Comparison of ENCODE assay signal across 8 cellular contexts in genomic region chr10:26860026-26860541, GRCh38. TPM values are rescaled to one million over a fixed set of nuclear protein-coding genes. Genes with fewer than 3 reads are reported as not detected.
DNase-seq lines count a peak whose midpoint lies in the region; ATAC-seq and TF ChIP-seq lines count a peak whose summit lies in the region.

No MANE protein-coding gene starts in this region.

- TF ChIP-seq CTCF in gastroesophageal sphincter (IDR thresholded peaks at IDR 0.05) (no peak), suprapubic skin (IDR thresholded peaks at IDR 0.05) (no peak)

- 0% methylated on average over 4 to 10 of the region's 36 CpGs for WGBS in gastroesophageal sphincter (ENCODE audit: low coverage in 1 of 2), 2 donors
- 2% methylated on average over 19 of the region's 36 CpGs for WGBS in suprapubic skin

- DNase-seq in activated CD8-positive, alpha-beta memory T cell treated with anti-CD3 and anti-CD28 coated beads for 1 hour (ENCODE audit: extremely low read depth in 1 of 2, low read depth in 1 of 2): peak; percentile 18 to 34
- no peak for DNase-seq in activated CD8-positive, alpha-beta memory T cell treated with anti-CD3 and anti-CD28 coated beads for 24 hours
- DNase-seq in RKO (ENCODE audit: low spot score) (peak; percentile 92), occipital lobe (lab: John Stamatoyannopoulos, UW) (peak; percentile 34), suprapubic skin (ENCODE audit: low spot score in 2 of 2) (peak; percentile 81 to 89)
- DNase-seq in activated gamma-delta T cell treated with anti-CD3 and anti-CD28 coated beads, Interleukin-2, amount 50 U/mL, for 16 hours (ENCODE audit: low read depth): peak; percentile 36

- H3K4me3 ChIP-seq in gastroesophageal sphincter (peak overlapping the region; percentile 67 to 97), suprapubic skin (peak overlapping the region; percentile 96)

- H3K27me3 ChIP-seq in gastroesophageal sphincter (peaks cover 20% of the 10 kb centered on the region), suprapubic skin (no peaks in the 10 kb centered on the region)

- H3K36me3 ChIP-seq in gastroesophageal sphincter (no peaks in the 10 kb centered on the region), suprapubic skin (no peaks in the 10 kb centered on the region)

- peaks cover 4 to 48% (median 21%) of the 10 kb centered on the region in 3 donors for H3K4me1 ChIP-seq in gastroesophageal sphincter
- peaks cover 42% of the 10 kb centered on the region for H3K4me1 ChIP-seq in suprapubic skin

- H3K27ac ChIP-seq in gastroesophageal sphincter: peak overlapping the region; percentile 79 to 98 (median 94)
- H3K27ac ChIP-seq in suprapubic skin: peak overlapping the region; percentile 98

- H3K9me3 ChIP-seq in gastroesophageal sphincter (no peaks in the 10 kb centered on the region), suprapubic skin (no peaks in the 10 kb centered on the region)

- no peak for TF ChIP-seq EP300 in gastroesophageal sphincter (IDR thresholded peaks at IDR 0.05)
- no peak for TF ChIP-seq EP300 in suprapubic skin (IDR thresholded peaks at IDR 0.05)

- ATAC-seq in HG03108 (IDR thresholded peaks at IDR 0.05; ENCODE audit: unreplicated experiment) (peak; percentile 4), gastroesophageal sphincter (peak; percentile 52)

- TF ChIP-seq POLR2A in gastroesophageal sphincter (IDR thresholded peaks at IDR 0.05) (no peak), suprapubic skin (IDR thresholded peaks at IDR 0.05) (no peak)

RNA-seq across cellular contexts. Expression of gene ABI1, which starts 0.7 kb away (rescaled TPM):
- total RNA-seq in gastroesophageal sphincter (10 to 100 TPM; 46.4 to 70.9 (median 50.8) TPM), occipital lobe (65.7 TPM), suprapubic skin (10 to 100 TPM; 62.9 to 78.8 (median 71.8) TPM)
